In the genomic region with DNA sequence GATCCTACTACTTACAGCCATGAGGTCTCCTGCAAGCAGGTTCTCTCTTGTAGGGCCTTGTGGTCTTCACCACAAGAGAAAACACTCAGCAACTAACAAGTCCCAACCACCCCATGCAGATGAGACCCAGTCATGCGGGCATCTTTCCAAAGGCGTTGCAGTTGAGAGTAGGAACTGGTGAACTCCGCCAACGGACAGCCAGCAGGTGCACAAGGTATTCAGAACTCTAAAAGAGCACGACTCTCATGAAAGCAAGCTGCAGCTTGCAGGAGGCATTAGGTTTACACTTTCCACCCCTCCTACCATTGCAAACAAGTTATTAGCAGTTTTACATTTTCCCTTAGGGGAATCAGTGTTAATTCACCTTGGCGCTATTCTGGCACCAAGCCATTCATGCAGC, we compare ENCODE assay signal across 21 cellular contexts.
DNase-seq lines count a peak whose midpoint lies in the region; ATAC-seq and TF ChIP-seq lines count a peak whose summit lies in the region.
"Had no signal": no experiment of that assay in that cellular context is flagged by ENCODE, and none has a peak within 500 bp of the region (broad histone marks: within the 10 kb centered on the region; RNA-seq: fewer than 3 reads in every experiment).

No MANE protein-coding gene starts in this region.

- no peak overlapping the region for H3K4me3 Mint-ChIP-seq in activated CD4-positive, alpha-beta T cell treated with anti-CD3 and anti-CD28 coated beads, Interleukin-2, amount 10 ng/mL, durations not matched to agents 24 days and 14 days
- H3K4me3 Mint-ChIP-seq: activated CD4-positive, alpha-beta memory T cell treated with anti-CD3 and anti-CD28 coated beads for 36 hours; natural killer cell treated with Interleukin-12 subunit alpha and Interleukin-12 subunit beta and Interleukin-15 and Interleukin-18, amount 100 ng/mL, for 72 hours had no signal

- no peak overlapping the region for H3K27ac ChIP-seq in RWPE2 (ENCODE audit: poor library complexity, severe bottlenecking)
- H3K27ac ChIP-seq: SJSA1, upper lobe of right lung, WERI-Rb-1 had no signal

- ATAC-seq in RWPE2 (ENCODE audit: low read depth), result peak; percentile 77
- ATAC-seq in HG02885 (IDR thresholded peaks at IDR 0.05; ENCODE audit: poor library complexity, unreplicated experiment), result no peak
- ATAC-seq: natural killer cell treated with Interleukin-12 subunit alpha and Interleukin-12 subunit beta and Interleukin-15 and Interleukin-18, amount 100 ng/mL, for 72 hours; upper lobe of right lung had no signal

- intact Hi-C loops in activated CD4-positive, alpha-beta T cell treated with anti-CD3 and anti-CD28 coated beads, Interleukin-2, amount 10 ng/mL, durations not matched to agents 24 days and 14 days (cut with micrococcal nuclease), result no loop called here

- H3K4me1 Mint-ChIP-seq in activated CD4-positive, alpha-beta T cell treated with anti-CD3 and anti-CD28 coated beads, Interleukin-2, amount 10 ng/mL, durations not matched to agents 24 days and 14 days, result no peaks in the 10 kb centered on the region

- H3K27me3 ChIP-seq in RWPE2 (ENCODE audit: insufficient read depth, poor library complexity, severe bottlenecking), result no peaks in the 10 kb centered on the region
- H3K27me3 ChIP-seq: SJSA1, upper lobe of right lung had no signal

- H3K9me3 Mint-ChIP-seq in activated CD4-positive, alpha-beta T cell treated with anti-CD3 and anti-CD28 coated beads, Interleukin-2, amount 10 ng/mL, durations not matched to agents 24 days and 14 days, result peaks cover 3% of the 10 kb centered on the region

- H3K9me3 ChIP-seq in RWPE2 (ENCODE audit: severe bottlenecking), result no peaks in the 10 kb centered on the region
- H3K9me3 ChIP-seq: HAP-1, SJSA1, upper lobe of right lung had no signal

- H3K27me3 Mint-ChIP-seq in activated CD4-positive, alpha-beta T cell treated with anti-CD3 and anti-CD28 coated beads, Interleukin-2, amount 10 ng/mL, durations not matched to agents 24 days and 14 days, result no peaks in the 10 kb centered on the region
- H3K27me3 Mint-ChIP-seq: natural killer cell treated with Interleukin-12 subunit alpha and Interleukin-12 subunit beta and Interleukin-15 and Interleukin-18, amount 100 ng/mL, for 72 hours had no signal

- H3K27ac Mint-ChIP-seq in activated CD4-positive, alpha-beta T cell treated with anti-CD3 and anti-CD28 coated beads, Interleukin-2, amount 10 ng/mL, durations not matched to agents 24 days and 14 days, result no peak overlapping the region
- H3K27ac Mint-ChIP-seq: activated CD4-positive, alpha-beta memory T cell treated with anti-CD3 and anti-CD28 coated beads for 36 hours; natural killer cell treated with Interleukin-12 subunit alpha and Interleukin-12 subunit beta and Interleukin-15 and Interleukin-18, amount 100 ng/mL, for 72 hours had no signal

- no peaks in the 10 kb centered on the region for H3K36me3 Mint-ChIP-seq in activated CD4-positive, alpha-beta T cell treated with anti-CD3 and anti-CD28 coated beads, Interleukin-2, amount 10 ng/mL, durations not matched to agents 24 days and 14 days (ENCODE audit: low read depth)
- H3K36me3 Mint-ChIP-seq: activated CD4-positive, alpha-beta memory T cell treated with anti-CD3 and anti-CD28 coated beads for 36 hours; natural killer cell treated with Interleukin-12 subunit alpha and Interleukin-12 subunit beta and Interleukin-15 and Interleukin-18, amount 100 ng/mL, for 72 hours had no signal

- H3K36me3 ChIP-seq in RWPE2 (ENCODE audit: low read depth), result no peaks in the 10 kb centered on the region
- H3K36me3 ChIP-seq: HAP-1, SJSA1, upper lobe of right lung, WERI-Rb-1 had no signal

- no peak for TF ChIP-seq CTCF in RWPE2 (IDR thresholded peaks at IDR 0.05; ENCODE audit: poor library complexity, severe bottlenecking)

- H3K4me3 ChIP-seq in RWPE2 (ENCODE audit: severe bottlenecking), result no peak overlapping the region
- H3K4me3 ChIP-seq: HAP-1, SJSA1, upper lobe of right lung had no signal

- H3K4me1 ChIP-seq in RWPE2 (ENCODE audit: insufficient read depth, poor library complexity, severe bottlenecking), result peaks cover 6% of the 10 kb centered on the region
- H3K4me1 ChIP-seq: HAP-1, SJSA1, upper lobe of right lung had no signal

- DNase-seq in DMS153 treated with DMSO at 0.1 percent for 48 hours (lab: John Stamatoyannopoulos, UW; ENCODE audit: unreplicated experiment) (peak; percentile 79), NCI-H1436 treated with DMSO at 0.1 percent for 48 hours (lab: John Stamatoyannopoulos, UW) (peak; percentile 97), NCI-H2196 treated with DMSO at 0.1 percent for 48 hours (lab: John Stamatoyannopoulos, UW; ENCODE audit: unreplicated experiment) (peak; percentile 51), RWPE2 (ENCODE audit: low spot score) (peak; percentile 72), NCI-H524 treated with DMSO at 0.1 percent for 48 hours (lab: John Stamatoyannopoulos, UW) (no peak), AG08396 (ENCODE audit: low spot score) (no peak)
- no peak for DNase-seq in activated CD4-positive, alpha-beta T cell treated with anti-CD3 and anti-CD28 coated beads, Interleukin-2, amount 10 ng/mL, durations not matched to agents 24 days and 14 days
- DNase-seq: activated CD4-positive, alpha-beta memory T cell treated with anti-CD3 and anti-CD28 coated beads for 36 hours; activated naive CD4-positive, alpha-beta T cell treated with anti-CD3 and anti-CD28 coated beads, Interleukin-2, amount 50 U/mL, for 16 hours; activated T-cell treated with anti-CD3 and anti-CD28 coated beads, Interleukin-2, amount 50 U/mL, for 48 hours; EL; KBM-7; mesenchymal stem cell; NCI-H1694 treated with DMSO at 0.1 percent for 48 hours; T-helper 2 cell; upper lobe of right lung; WERI-Rb-1 had no signal

Comparison
In these comparisons a context has a peak if more than half of its experiments do, and no peak if none do; other contexts are left out.
1. DNase-seq: peak in DMS153 treated with DMSO at 0.1 percent for 48 hours (single experiment), NCI-H1436 treated with DMSO at 0.1 percent for 48 hours (single experiment), NCI-H2196 treated with DMSO at 0.1 percent for 48 hours (single experiment) and RWPE2 (single experiment); none in NCI-H524 treated with DMSO at 0.1 percent for 48 hours (single experiment), AG08396 (single experiment) and activated CD4-positive, alpha-beta T cell treated with anti-CD3 and anti-CD28 coated beads, Interleukin-2, amount 10 ng/mL, durations not matched to agents 24 days and 14 days (single experiment).